Comparison of ENCODE assay signal across 8 cellular contexts in the genomic region with DNA sequence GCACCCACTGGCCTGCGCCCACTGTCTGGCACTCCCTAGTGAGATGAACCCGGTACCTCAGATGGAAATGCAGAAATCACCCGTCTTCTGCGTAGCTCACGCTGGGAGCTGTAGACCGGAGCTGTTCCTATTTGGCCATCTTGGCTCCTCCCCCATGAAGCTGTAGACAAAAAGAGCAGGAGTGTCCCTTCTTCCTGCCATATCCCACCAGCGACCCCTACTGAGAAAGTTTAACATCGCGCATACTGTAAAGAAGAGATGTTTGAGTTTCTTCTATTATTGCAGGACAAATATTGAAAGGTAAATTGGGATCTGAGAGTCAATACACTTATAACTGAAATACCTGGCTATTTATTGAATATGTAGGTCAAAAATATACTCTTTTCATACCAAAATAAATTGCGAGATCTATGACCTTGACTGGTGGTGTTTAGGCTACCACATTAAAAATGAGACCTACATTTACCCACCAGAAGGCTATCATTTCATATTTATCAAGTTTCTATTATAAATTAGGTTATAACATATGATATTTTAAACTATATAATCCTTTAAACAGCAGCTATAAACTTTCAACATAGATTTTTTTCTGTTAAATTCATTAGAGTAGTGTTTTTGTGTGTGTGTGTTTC.
DNase-seq lines count a peak whose midpoint lies in the region; ATAC-seq lines count a peak whose summit lies in the region.

No MANE protein-coding gene starts in this region.

- H3K4me3 ChIP-seq in endocrine pancreas (ENCODE audit: control insufficient read depth, insufficient read depth, low read length) (peak overlapping the region; percentile 14), mucosa of rectum (ENCODE audit: low read length in 2 of 2) (peak overlapping the region; percentile 31 to 55)

- H3K9me3 ChIP-seq in endocrine pancreas (ENCODE audit: control insufficient read depth, low read length) (no peaks in the 10 kb centered on the region), mucosa of rectum (ENCODE audit: control insufficient read depth in 2 of 2, low read length in 2 of 2) (no peaks in the 10 kb centered on the region)

- no peaks in the 10 kb centered on the region for H3K27me3 ChIP-seq in endocrine pancreas (ENCODE audit: control insufficient read depth, insufficient read depth, low read length)
- no peaks in the 10 kb centered on the region for H3K27me3 ChIP-seq in mucosa of rectum (ENCODE audit: control insufficient read depth in 2 of 2, insufficient read depth in 2 of 2, low read length in 2 of 2)

- DNase-seq in NCI-H345 (lab: John Stamatoyannopoulos, UW) (peak; percentile 87), GDM1 (lab: John Stamatoyannopoulos, UW) (no peak)
- no peak for DNase-seq in activated T-cell treated with anti-CD3 and anti-CD28 coated beads, Interleukin-2, amount 50 U/mL, for 48 hours
- DNase-seq in activated effector memory CD4-positive, alpha-beta T cell treated with anti-CD3 and anti-CD28 coated beads, Interleukin-2, amount 50 U/mL, for 16 hours = no peak

- no peaks in the 10 kb centered on the region for H3K36me3 ChIP-seq in endocrine pancreas (ENCODE audit: control insufficient read depth, insufficient read depth, low read length)
- H3K36me3 ChIP-seq in mucosa of rectum (ENCODE audit: control insufficient read depth in 2 of 2, insufficient read depth in 2 of 2, low read length in 2 of 2) = no peaks in the 10 kb centered on the region

- H3K27ac ChIP-seq in mucosa of rectum (ENCODE audit: low read depth in 2 of 2, low read length in 2 of 2) = no peak overlapping the region

- H3K4me1 ChIP-seq in endocrine pancreas (ENCODE audit: control insufficient read depth, insufficient read depth, low read length) (no peaks in the 10 kb centered on the region), mucosa of rectum (ENCODE audit: control insufficient read depth in 2 of 2, insufficient read depth in 2 of 2, low read length in 2 of 2) (no peaks in the 10 kb centered on the region)

- H3K9ac ChIP-seq in endocrine pancreas (ENCODE audit: control insufficient read depth, insufficient read depth, low read length) = no peak overlapping the region
- no peak overlapping the region for H3K9ac ChIP-seq in mucosa of rectum (ENCODE audit: low read depth in 1 of 2, low read length in 2 of 2)

- ATAC-seq in GM19035 (IDR thresholded peaks at IDR 0.05; ENCODE audit: unreplicated experiment) (peak; percentile 97), GM19395 (IDR thresholded peaks at IDR 0.05; ENCODE audit: unreplicated experiment) (no peak)
